In the genomic region with DNA sequence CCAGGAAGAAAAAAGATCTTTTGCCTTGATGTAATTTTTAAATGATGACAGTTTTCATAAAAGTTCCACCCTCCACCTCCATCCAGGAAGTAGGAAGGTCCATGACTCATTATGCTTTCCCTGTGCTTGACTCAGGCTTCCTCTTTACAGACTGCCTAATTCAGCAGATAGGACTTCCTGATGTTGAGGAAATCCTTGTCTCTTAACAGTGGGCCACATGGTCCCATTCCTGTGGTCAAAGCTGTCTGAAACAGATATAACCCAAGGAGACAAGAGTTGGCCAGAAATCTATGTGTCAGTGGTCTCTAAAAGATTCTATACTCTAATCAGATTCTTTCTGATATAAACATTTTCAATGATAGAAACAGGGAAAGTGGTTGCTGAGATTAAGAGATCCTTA, we compare ENCODE assay signal across 8 cellular contexts.
DNase-seq lines count a peak whose midpoint lies in the region; ATAC-seq and TF ChIP-seq lines count a peak whose summit lies in the region.

No MANE protein-coding gene starts in this region.

- no peaks in the 10 kb centered on the region for H3K9me3 Mint-ChIP-seq in central memory CD8-positive, alpha-beta T cell
- peaks cover 8% of the 10 kb centered on the region for H3K9me3 Mint-ChIP-seq in memory B cell

- ATAC-seq in central memory CD8-positive, alpha-beta T cell (replicated peaks; ENCODE audit: extremely low read depth, poor library complexity, severe bottlenecking): peak; percentile 32
- ATAC-seq in memory B cell (ENCODE audit: low read depth) (no peak), HG03097 (IDR thresholded peaks at IDR 0.05; ENCODE audit: low FRiP score, unreplicated experiment) (no peak)

- H3K27ac ChIP-seq in DOHH2 (ENCODE audit: low read depth, low read length): no peak overlapping the region

- peaks cover 4% of the 10 kb centered on the region for H3K36me3 Mint-ChIP-seq in central memory CD8-positive, alpha-beta T cell (ENCODE audit: insufficient read depth)
- peaks cover 8% of the 10 kb centered on the region for H3K36me3 Mint-ChIP-seq in memory B cell

- no peaks in the 10 kb centered on the region for H3K9me2 ChIP-seq in DOHH2 (replicated peaks; ENCODE audit: control insufficient read depth, low read length)

- no peak for TF ChIP-seq CTCF in DOHH2 (IDR thresholded peaks at IDR 0.05; ENCODE audit: low read depth, low read length, poor library complexity, severe bottlenecking)
- no peak for TF ChIP-seq CTCF in GM10266 (IDR thresholded peaks at IDR 0.05; ENCODE audit: control insufficient read depth, insufficient read depth, low read depth, missing control alignments)

- peaks cover 12% of the 10 kb centered on the region for H3K4me1 ChIP-seq in DOHH2 (ENCODE audit: control insufficient read depth, low read length)

- no peaks in the 10 kb centered on the region for H3K27me3 Mint-ChIP-seq in central memory CD8-positive, alpha-beta T cell
- no peaks in the 10 kb centered on the region for H3K27me3 Mint-ChIP-seq in memory B cell

- H3K4me3 ChIP-seq in DOHH2 (ENCODE audit: low read length): peak overlapping the region; percentile 17; the same call in 1 of the 2 replicates

- peaks cover 5% of the 10 kb centered on the region; the same call in 1 of the 2 replicates for H3K9me3 ChIP-seq in DOHH2 (ENCODE audit: control insufficient read depth, insufficient read depth, low read length)

- H3K79me2 ChIP-seq in DOHH2 (ENCODE audit: control insufficient read depth, low read length): peaks cover 12% of the 10 kb centered on the region

- no peaks in the 10 kb centered on the region for H3K36me3 ChIP-seq in DOHH2 (ENCODE audit: control insufficient read depth, low read length)

- peak overlapping the region; percentile 22 for H3K27ac Mint-ChIP-seq in central memory CD8-positive, alpha-beta T cell (ENCODE audit: low read depth)
- H3K27ac Mint-ChIP-seq in memory B cell: peak overlapping the region; percentile 70

- H3K4me3 Mint-ChIP-seq in central memory CD8-positive, alpha-beta T cell: no peak overlapping the region
- no peak overlapping the region for H3K4me3 Mint-ChIP-seq in memory B cell

- H3K4me1 Mint-ChIP-seq in central memory CD8-positive, alpha-beta T cell: peaks cover 21% of the 10 kb centered on the region
- H3K4me1 Mint-ChIP-seq in memory B cell: no peaks in the 10 kb centered on the region

- DNase-seq in NCI-H460 (ENCODE audit: extremely low read depth, low read depth) (peak; percentile 20), memory B cell (ENCODE audit: low spot score in 2 of 2) (no peak), middle frontal gyrus (ENCODE audit: extremely low spot score, low spot score) (no peak), activated gamma-delta T cell treated with Interleukin-2 at 50 U/mL for 16 hours (no peak), GM10266 (ENCODE audit: extremely low spot score) (no peak)
- no peak for DNase-seq in central memory CD8-positive, alpha-beta T cell (ENCODE audit: low spot score in 2 of 2)

- H4K20me1 ChIP-seq in DOHH2 (ENCODE audit: control insufficient read depth, insufficient read depth, low read depth, low read length): no peaks in the 10 kb centered on the region

- peaks cover 8% of the 10 kb centered on the region for H3F3A ChIP-seq in DOHH2 (ENCODE audit: control insufficient read depth, insufficient read depth)

- H3K27me3 ChIP-seq in DOHH2 (ENCODE audit: control insufficient read depth, low read length): no peaks in the 10 kb centered on the region

- H3K4me2 ChIP-seq in DOHH2 (ENCODE audit: low read length): peak overlapping the region; percentile 20
